ENCODE assay signal across 1 cellular context in genomic region chr1:31739281-31739853, GRCh38.
TF ChIP-seq lines count a peak whose summit lies in the region.

No MANE protein-coding gene starts in this region.

TF ChIP-seq in H1, 55 proteins besides CTCF, POLR2A, EP300 and RAD21:
- TF ChIP-seq POU5F1 (IDR thresholded peaks at IDR 0.05; ENCODE audit: low read depth, low read length), result no peak
- TF ChIP-seq FOSL1 (IDR thresholded peaks at IDR 0.05; ENCODE audit: insufficient read depth, low read depth, low read length), result no peak
- TF ChIP-seq USF2 (IDR thresholded peaks at IDR 0.05; ENCODE audit: low read length), result no peak
- TF ChIP-seq CHD2 (IDR thresholded peaks at IDR 0.05; ENCODE audit: low read length), result no peak
- TF ChIP-seq SP2 (IDR thresholded peaks at IDR 0.05; ENCODE audit: low read length), result no peak
- TF ChIP-seq GTF2F1 (IDR thresholded peaks at IDR 0.05; ENCODE audit: borderline replicate concordance, low read depth, low read length), result no peak
- no peak for TF ChIP-seq JUND (IDR thresholded peaks at IDR 0.05; ENCODE audit: low read length)
